In the genomic region with DNA sequence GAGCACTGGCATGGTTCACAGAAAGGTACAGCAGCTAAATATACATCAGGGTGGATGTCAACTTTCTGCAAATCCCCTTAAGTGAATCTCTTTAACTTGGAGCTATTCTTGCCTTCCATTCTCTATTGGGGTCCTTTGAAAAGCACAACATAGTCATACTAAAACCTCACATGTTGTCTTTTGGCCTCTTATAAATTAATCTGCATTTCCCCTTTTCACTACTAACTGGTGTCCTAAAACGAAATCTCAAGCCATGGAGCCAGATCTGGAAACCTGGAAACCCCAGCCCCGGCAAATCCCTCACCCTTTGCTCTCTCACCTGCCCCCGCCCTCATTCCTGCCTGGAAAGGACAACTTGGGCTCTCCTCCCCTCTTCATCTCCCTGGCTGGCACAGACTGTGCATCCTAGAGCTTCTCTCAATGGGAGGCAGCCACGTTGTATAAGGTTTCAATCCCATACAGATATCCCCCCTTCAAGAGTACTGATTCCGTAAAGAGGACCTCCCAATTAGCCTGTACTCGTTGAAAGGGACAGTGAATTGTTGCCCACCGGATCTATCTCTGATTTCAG, we compare ENCODE assay signal across 8 cellular contexts. TPM values are rescaled to one million over a fixed set of nuclear protein-coding genes. Genes with fewer than 3 reads are reported as not detected.
DNase-seq lines count a peak whose midpoint lies in the region; ATAC-seq, FAIRE-seq and TF ChIP-seq lines count a peak whose summit lies in the region.

No MANE protein-coding gene starts in this region.

- FAIRE-seq in endothelial cell of umbilical vein (lab: Jason Lieb, UNC) = peak; percentile 15

- H3K9me2 ChIP-seq in MM.1S (replicated peaks; ENCODE audit: insufficient read depth, low read length) = no peaks in the 10 kb centered on the region

- H3K4me3 ChIP-seq in CD8-positive, alpha-beta T cell (ENCODE audit: low read depth, low read length) = peak overlapping the region; percentile 65
- H3K4me3 ChIP-seq in MM.1S (ENCODE audit: low read length) (peak overlapping the region; percentile 78; the same call in 1 of the 2 replicates), endothelial cell of umbilical vein (replicated peaks in 1 of 3; ENCODE audit: insufficient read depth in 1 of 3, low read depth in 1 of 3, low read length in 3 of 3) (no peak overlapping the region), neutrophil (ENCODE audit: low read depth in 1 of 2, low read length in 1 of 2) (peak overlapping the region; percentile 93 to 97)

- peaks cover 17% of the 10 kb centered on the region for H3K4me1 ChIP-seq in CD8-positive, alpha-beta T cell (ENCODE audit: insufficient read depth, low read length)
- H3K4me1 ChIP-seq in MM.1S (ENCODE audit: low read length) (peaks cover 13% of the 10 kb centered on the region), endothelial cell of umbilical vein (ENCODE audit: control insufficient read depth, extremely low read depth, insufficient read depth, low read length) (peaks cover 13% of the 10 kb centered on the region), neutrophil (ENCODE audit: control insufficient read depth in 1 of 2, insufficient read depth in 1 of 2, low read depth in 1 of 2, low read length in 1 of 2) (peaks cover 23 to 27% of the 10 kb centered on the region in 2 experiments)

- peaks cover 33% of the 10 kb centered on the region for H3K4me1 Mint-ChIP-seq in CD8-positive, alpha-beta T cell (ENCODE audit: low read depth)
- peaks cover 16% of the 10 kb centered on the region for H3K4me1 Mint-ChIP-seq in progenitor cell of endocrine pancreas (ENCODE audit: low read depth)

- H3K79me2 ChIP-seq in MM.1S (ENCODE audit: low read length) (no peaks in the 10 kb centered on the region), endothelial cell of umbilical vein (ENCODE audit: control insufficient read depth, insufficient read depth, low read length) (no peaks in the 10 kb centered on the region)

- TF ChIP-seq POLR2A in endothelial cell of umbilical vein (IDR thresholded peaks at IDR 0.05; ENCODE audit: low read depth, low read length) = no peak

- H3K4me2 ChIP-seq in MM.1S (ENCODE audit: low read depth, low read length) (peak overlapping the region; percentile 91; the same call in 1 of the 2 replicates), endothelial cell of umbilical vein (ENCODE audit: insufficient read depth, low read length) (peak overlapping the region; percentile 80)

- no peaks in the 10 kb centered on the region for H3K36me3 ChIP-seq in CD8-positive, alpha-beta T cell (ENCODE audit: insufficient read depth, low read length)
- H3K36me3 ChIP-seq in MM.1S (replicated peaks; ENCODE audit: insufficient read depth, low read length) = no peaks in the 10 kb centered on the region
- no peaks in the 10 kb centered on the region for H3K36me3 ChIP-seq in endothelial cell of umbilical vein (ENCODE audit: control insufficient read depth in 2 of 2, extremely low read depth in 1 of 2, insufficient read depth in 2 of 2, low read length in 2 of 2)
- H3K36me3 ChIP-seq in neutrophil = no peaks in the 10 kb centered on the region

- POLR2A ChIA-PET in CD8-positive, alpha-beta T cell (lab: Charles Lee) = interaction anchor here (1.4 to 4.5 kb wide), 6 partner anchors 12 to 69 kb away, joined by 3 to 39 read pairs (median 10); no protein-coding TSS in a partner anchor
- POLR2A ChIA-PET in endothelial cell of umbilical vein (lab: Charles Lee) = no interaction called here

- H3K36me3 Mint-ChIP-seq in CD8-positive, alpha-beta T cell = peaks cover 32% of the 10 kb centered on the region
- peaks cover 28% of the 10 kb centered on the region for H3K36me3 Mint-ChIP-seq in progenitor cell of endocrine pancreas (ENCODE audit: insufficient read depth)

- intact Hi-C loops in CD8-positive, alpha-beta T cell (cut with DNase I, micrococcal nuclease) = loop anchor here (2.0 to 10.0 kb wide), 8 partner anchors 14 to 904 kb away; a partner anchor contains a TSS
- intact Hi-C loops in endothelial cell of umbilical vein (cut with micrococcal nuclease) = loop anchor here (5.0 to 10.0 kb wide), 6 partner anchors 323 to 848 kb away; no protein-coding TSS in a partner anchor

- H3K9me3 ChIP-seq in CD8-positive, alpha-beta T cell (ENCODE audit: low read length) = no peaks in the 10 kb centered on the region
- H3K9me3 ChIP-seq in MM.1S (replicated peaks; ENCODE audit: insufficient read depth, low read length) (no peaks in the 10 kb centered on the region), endothelial cell of umbilical vein (replicated peaks; ENCODE audit: control insufficient read depth, insufficient read depth, low read length) (no peaks in the 10 kb centered on the region), neutrophil (no peaks in the 10 kb centered on the region)

- no peak overlapping the region for H3K27ac ChIP-seq in CD8-positive, alpha-beta T cell (ENCODE audit: low read depth, low read length)
- H3K27ac ChIP-seq in MM.1S (ENCODE audit: low read length) = no peak overlapping the region
- H3K27ac ChIP-seq in endothelial cell of umbilical vein (ENCODE audit: insufficient read depth, low read depth, low read length) = no peak overlapping the region
- H3K27ac ChIP-seq in neutrophil = peak overlapping the region; percentile 93

- H3K4me3 Mint-ChIP-seq in CD8-positive, alpha-beta T cell = no peak overlapping the region
- H3K4me3 Mint-ChIP-seq in progenitor cell of endocrine pancreas (ENCODE audit: low read depth) = no peak overlapping the region

- H2AFZ ChIP-seq in MM.1S (ENCODE audit: low read length) (no peak overlapping the region), endothelial cell of umbilical vein (ENCODE audit: low read depth, low read length) (no peak overlapping the region)

- ATAC-seq in CD8-positive, alpha-beta T cell = no peak
- no peak for ATAC-seq in HG02884 (IDR thresholded peaks at IDR 0.05; ENCODE audit: unreplicated experiment)

- H3K9me3 Mint-ChIP-seq in CD8-positive, alpha-beta T cell = no peaks in the 10 kb centered on the region
- H3K9me3 Mint-ChIP-seq in progenitor cell of endocrine pancreas (ENCODE audit: low read depth) = no peaks in the 10 kb centered on the region

- TF ChIP-seq CTCF in CD8-positive, alpha-beta T cell (IDR thresholded peaks at IDR 0.05) = no peak
- no peak for TF ChIP-seq CTCF in MM.1S (IDR thresholded peaks at IDR 0.05; ENCODE audit: low read length)
- TF ChIP-seq CTCF in endothelial cell of umbilical vein (IDR thresholded peaks at IDR 0.05; ENCODE audit: extremely low read depth in 1 of 2, insufficient read depth in 1 of 2, low read depth in 1 of 2, low read length in 2 of 2) = no peak
- TF ChIP-seq CTCF in neutrophil (IDR thresholded peaks at IDR 0.05) = no peak
- TF ChIP-seq CTCF in progenitor cell of endocrine pancreas (IDR thresholded peaks at IDR 0.05; ENCODE audit: unreplicated experiment) = no peak

- no TSS peak for BruUV-seq in endothelial cell of umbilical vein (replicated peaks; lab: Mats Ljungman, UMichigan)

- no peak overlapping the region for H3K27ac Mint-ChIP-seq in CD8-positive, alpha-beta T cell
- H3K27ac Mint-ChIP-seq in progenitor cell of endocrine pancreas = no peak overlapping the region

- peaks cover 14% of the 10 kb centered on the region; the same call in 1 of the 2 replicates for H3F3A ChIP-seq in MM.1S (ENCODE audit: insufficient read depth, low read length)

- no peaks in the 10 kb centered on the region for H3K9me1 ChIP-seq in endothelial cell of umbilical vein (replicated peaks; ENCODE audit: control insufficient read depth, extremely low read depth, insufficient read depth, low read length)

- DNase-seq in CD8-positive, alpha-beta T cell = no peak
- DNase-seq in MM.1S (no peak), endothelial cell of umbilical vein (ENCODE audit: low read depth, low spot score) (no peak), progenitor cell of endocrine pancreas (ENCODE audit: low spot score, unreplicated experiment) (no peak), NCI-H1694 treated with DMSO at 0.1 percent for 48 hours (lab: John Stamatoyannopoulos, UW) (no peak), NCI-H128 (lab: John Stamatoyannopoulos, UW; ENCODE audit: unreplicated experiment) (no peak)

- no peaks in the 10 kb centered on the region for H3K27me3 ChIP-seq in CD8-positive, alpha-beta T cell (ENCODE audit: insufficient read depth, low read length)
- H3K27me3 ChIP-seq in MM.1S (replicated peaks; ENCODE audit: insufficient read depth, low read length) (peaks cover 15% of the 10 kb centered on the region), endothelial cell of umbilical vein (ENCODE audit: control insufficient read depth in 2 of 2, insufficient read depth in 2 of 2, low read length in 2 of 2) (peaks cover 7 to 13% of the 10 kb centered on the region in 2 experiments), neutrophil (peaks cover 11% of the 10 kb centered on the region)

- H3K9ac ChIP-seq in MM.1S (ENCODE audit: low read length) (no peak overlapping the region), endothelial cell of umbilical vein (replicated peaks; ENCODE audit: extremely low read depth, insufficient read depth, low read length) (no peak overlapping the region)

- CTCF ChIA-PET in CD8-positive, alpha-beta T cell (lab: Charles Lee) = interaction anchor here (0.5 to 2.9 kb wide), 8 partner anchors 9 to 715 kb away, joined by 3 to 10 read pairs (median 4); no protein-coding TSS in a partner anchor
- CTCF ChIA-PET in endothelial cell of umbilical vein (lab: Charles Lee) = interaction anchor here (1.0 to 2.4 kb wide), 9 partner anchors 9 to 269 kb away, joined by 3 to 11 read pairs (median 5); no protein-coding TSS in a partner anchor

- H3K27me3 Mint-ChIP-seq in CD8-positive, alpha-beta T cell (ENCODE audit: low read depth) = no peaks in the 10 kb centered on the region
- H3K27me3 Mint-ChIP-seq in progenitor cell of endocrine pancreas = no peaks in the 10 kb centered on the region

- no peaks in the 10 kb centered on the region for H4K20me1 ChIP-seq in MM.1S (ENCODE audit: insufficient read depth, low read length)
- no peaks in the 10 kb centered on the region for H4K20me1 ChIP-seq in endothelial cell of umbilical vein (replicated peaks; ENCODE audit: control insufficient read depth, extremely low read depth, insufficient read depth, low read length)

- dilution Hi-C loops in endothelial cell of umbilical vein (cut with MboI; ENCODE audit: extremely low pct_ligation_motif_present, low sequenced_read_pairs) = no loop called here

TF ChIP-seq in endothelial cell of umbilical vein, 7 proteins besides CTCF, POLR2A, EP300 and RAD21 (continues in another document):
- TF ChIP-seq, protein P1, sequence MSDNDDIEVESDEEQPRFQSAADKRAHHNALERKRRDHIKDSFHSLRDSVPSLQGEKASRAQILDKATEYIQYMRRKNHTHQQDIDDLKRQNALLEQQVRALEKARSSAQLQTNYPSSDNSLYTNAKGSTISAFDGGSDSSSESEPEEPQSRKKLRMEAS (IDR thresholded peaks at IDR 0.05; ENCODE audit: insufficient read depth, insufficient read length) = no peak

RNA-seq across cellular contexts. Expression of a gene that starts 1.5 kb away (rescaled TPM):
- total RNA-seq in CD8-positive, alpha-beta T cell = 10 to 100 TPM; 63.0 to 64.3 TPM
- total RNA-seq in endothelial cell of umbilical vein (1.6 and 1.9 TPM in 2 replicates), progenitor cell of endocrine pancreas (9.3 and 10.2 TPM in 2 replicates)
- 1.1 and 1.6 TPM in 2 replicates for polyA plus RNA-seq in endothelial cell of umbilical vein
- polyA plus RNA-seq in endothelial cell of umbilical vein (2011; cell fraction: cytosol; rRNA removed) = 1.4 and 1.5 TPM in 2 replicates
- polyA plus RNA-seq in endothelial cell of umbilical vein (2011; cell fraction: nucleus; rRNA removed) = 4.2 and 4.4 TPM in 2 replicates
- 0.64 and 0.82 TPM in 2 replicates for polyA plus RNA-seq in endothelial cell of umbilical vein (2012)
- polyA minus RNA-seq in endothelial cell of umbilical vein = 1.9 and 3.4 TPM in 2 replicates
- 3.2 TPM for polyA minus RNA-seq in endothelial cell of umbilical vein (2011; cell fraction: cytosol; rRNA and poly(A)+ RNA removed)
- 8.3 and 8.6 TPM in 2 replicates for polyA minus RNA-seq in endothelial cell of umbilical vein (2011; cell fraction: nucleus; rRNA and poly(A)+ RNA removed)

Comparison
In these comparisons a context has a peak if more than half of its experiments do, and no peak if none do; other contexts are left out.
1. H3K4me3 ChIP-seq: peak in CD8-positive, alpha-beta T cell (single experiment), MM.1S (single experiment) and neutrophil (2 of 2); none in endothelial cell of umbilical vein (0 of 3).